ENCODE assay signal across 19 cellular contexts in the genomic region with DNA sequence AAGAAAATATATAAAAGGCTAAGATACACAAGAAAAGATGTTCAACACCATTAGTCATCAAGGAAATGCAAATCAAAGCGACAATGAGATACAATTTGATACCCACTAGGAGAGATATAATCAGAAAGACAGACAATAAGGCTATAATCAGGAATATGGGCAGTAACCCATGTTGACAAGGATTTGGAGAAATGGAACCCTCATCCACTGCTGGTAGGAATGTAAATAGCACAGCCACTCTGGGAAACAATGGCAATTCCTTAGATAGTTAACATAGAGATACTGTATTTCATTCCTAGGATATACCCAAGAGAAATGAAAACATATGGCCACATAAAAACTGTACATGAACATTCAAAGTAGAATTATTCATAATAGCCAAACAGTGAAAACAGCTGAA. TPM values are rescaled to one million over a fixed set of nuclear protein-coding genes. Genes with fewer than 3 reads are reported as not detected.
DNase-seq lines count a peak whose midpoint lies in the region; ATAC-seq and TF ChIP-seq lines count a peak whose summit lies in the region.
"Had no signal": no experiment of that assay in that cellular context is flagged by ENCODE, and none has a peak within 500 bp of the region (broad histone marks: within the 10 kb centered on the region; RNA-seq: fewer than 3 reads in every experiment).

No MANE protein-coding gene starts in this region.

- no peaks in the 10 kb centered on the region for H3K79me2 ChIP-seq in H9 (ENCODE audit: insufficient read depth, low read length)

- no peak overlapping the region for H2AFZ ChIP-seq in H9 (ENCODE audit: low read length)

- no peak overlapping the region for H3K56ac ChIP-seq in H9 (ENCODE audit: insufficient read length, low read depth, low read length)

- H3K9me3 Mint-ChIP-seq in H9 (no peaks in the 10 kb centered on the region; a peak in 1 of 5 replicates), progenitor cell of endocrine pancreas (ENCODE audit: low read depth) (no peaks in the 10 kb centered on the region)

- no peak overlapping the region for H4K8ac ChIP-seq in H9 (replicated peaks; ENCODE audit: insufficient read length, low read depth, low read length)

- no peak overlapping the region for H3K23ac ChIP-seq in H9 (ENCODE audit: insufficient read length, low read depth, low read length)

- peak; percentile 56 for TF ChIP-seq CTCF in H9 (conservative IDR thresholded peaks at IDR 0.05)
- peak; percentile 17 for TF ChIP-seq CTCF in astrocyte of the spinal cord (IDR thresholded peaks at IDR 0.05; ENCODE audit: low read depth, low read length)
- peak; percentile 27 for TF ChIP-seq CTCF in fibroblast of pulmonary artery (IDR thresholded peaks at IDR 0.05; ENCODE audit: low read length, missing control alignments)
- peak; percentile 22 for TF ChIP-seq CTCF in progenitor cell of endocrine pancreas (IDR thresholded peaks at IDR 0.05; ENCODE audit: unreplicated experiment)
- no peak for TF ChIP-seq CTCF in body of pancreas (IDR thresholded peaks at IDR 0.05)
- TF ChIP-seq CTCF in psoas muscle (IDR thresholded peaks at IDR 0.05) = no peak
- TF ChIP-seq CTCF in adrenal gland (IDR thresholded peaks at IDR 0.05) = no peak

- H2BK20ac ChIP-seq in H9 (ENCODE audit: low read depth, low read length, poor library complexity, severe bottlenecking) = no peak overlapping the region

- H4K20me1 ChIP-seq in H9 (ENCODE audit: control insufficient read depth, insufficient read depth, insufficient read length) = no peaks in the 10 kb centered on the region

- in situ Hi-C loops in astrocyte of the spinal cord (cut with HindIII; ENCODE audit: low sequenced_read_pairs) = no loop called here

- H2AK5ac ChIP-seq in H9 (ENCODE audit: insufficient read length, low read length) = no peak overlapping the region

- H3K27ac Mint-ChIP-seq in H9 (no peak overlapping the region), progenitor cell of endocrine pancreas (no peak overlapping the region)

- intact Hi-C loops in body of pancreas (cut with DNase I) = no loop called here
- intact Hi-C loops in psoas muscle (cut with DNase I) = no loop called here
- intact Hi-C loops in adrenal gland (cut with DNase I) = no loop called here

- no peak overlapping the region for H2BK5ac ChIP-seq in H9 (ENCODE audit: insufficient read length, low read length)

- ATAC-seq in body of pancreas (no peak), psoas muscle (no peak)
- ATAC-seq: GM12878 had no signal

- H3K23me2 ChIP-seq in H9 (ENCODE audit: insufficient read length, low read depth, low read length, poor library complexity, severe bottlenecking) = no peaks in the 10 kb centered on the region

- H4K91ac ChIP-seq in H9 (ENCODE audit: insufficient read length, low read depth, low read length) = no peak overlapping the region

- H3K4me1 Mint-ChIP-seq in H9 (no peaks in the 10 kb centered on the region), progenitor cell of endocrine pancreas (ENCODE audit: low read depth) (no peaks in the 10 kb centered on the region)

- H3K18ac ChIP-seq in H9 (ENCODE audit: insufficient read length, low read depth, low read length) = no peak overlapping the region

- no peak overlapping the region for H3T11ph ChIP-seq in H9 (ENCODE audit: low read length)

- H2BK15ac ChIP-seq in H9 (ENCODE audit: low read depth, low read length) = no peak overlapping the region

- H2BK12ac ChIP-seq in H9 (ENCODE audit: insufficient read length, low read depth, low read length) = no peak overlapping the region

- no peak overlapping the region for H4K5ac ChIP-seq in H9 (ENCODE audit: insufficient read length, low read depth, low read length)

- no peak overlapping the region for H3K9ac ChIP-seq in H9 (ENCODE audit: extremely low read depth, insufficient read length, low read length)
- H3K9ac ChIP-seq: KMS-11 had no signal

- DNase-seq in H9 (no peak), astrocyte of the spinal cord (ENCODE audit: low read depth, low spot score) (no peak), fibroblast of pulmonary artery (ENCODE audit: low read depth) (no peak), progenitor cell of endocrine pancreas (ENCODE audit: low spot score, unreplicated experiment) (no peak), body of pancreas (no peak), psoas muscle (no peak), adrenal gland (no peak), amygdala (lab: John Stamatoyannopoulos, UW) (no peak)
- DNase-seq: C1 segment of cervical spinal cord, COR-L47, DMS53, MM.1S, NCI-H1105, NCI-H187 treated with DMSO at 0.1 percent for 48 hours, NCI-H446, SIG-M5 had no signal

- no peak overlapping the region for H3K4me2 ChIP-seq in H9 (ENCODE audit: insufficient read depth, insufficient read length, low read length)
- H3K4me2 ChIP-seq: KMS-11 had no signal

- H3K79me1 ChIP-seq in H9 (ENCODE audit: insufficient read depth, low read depth, low read length, poor library complexity, severe bottlenecking) = no peaks in the 10 kb centered on the region

- H3K4me3 Mint-ChIP-seq in H9 (no peak overlapping the region), progenitor cell of endocrine pancreas (ENCODE audit: low read depth) (no peak overlapping the region)

- no peak overlapping the region for H3K14ac ChIP-seq in H9 (ENCODE audit: insufficient read depth, low read length)

- no CpG with 5 or more reads among the region's 1 CpG for WGBS in H9 (ENCODE audit: extremely low coverage, insufficient read length, low lambda C conversion rate)
- WGBS in body of pancreas, 2 donors = 54 to 91% methylated on average over 1 of the region's 1 CpG
- whole genome bisulfite sequencing in psoas muscle, 3 donors = 86 to 93% (median 88%) methylated on average over 1 of the region's 1 CpG
- WGBS in adrenal gland, 4 donors = 72 to 92% (median 85%) methylated on average over 1 of the region's 1 CpG

- H3K27ac ChIP-seq in H9 (ENCODE audit: insufficient read length, low read depth, low read length) (no peak overlapping the region), body of pancreas (no peak overlapping the region), psoas muscle (no peak overlapping the region), adrenal gland (no peak overlapping the region)
- H3K27ac ChIP-seq: KMS-11 had no signal

- no peak overlapping the region for H3K4me3 ChIP-seq in astrocyte of the spinal cord (ENCODE audit: low read depth, low read length)
- H3K4me3 ChIP-seq in fibroblast of pulmonary artery (replicated peaks; ENCODE audit: low read depth, low read length) = no peak overlapping the region
- no peak overlapping the region for H3K4me3 ChIP-seq in body of pancreas
- no peak overlapping the region for H3K4me3 ChIP-seq in psoas muscle
- no peak overlapping the region for H3K4me3 ChIP-seq in adrenal gland
- H3K4me3 ChIP-seq: GM12878 had no signal

- H3K27me3 ChIP-seq in H9 (ENCODE audit: insufficient read depth, low read length) (no peaks in the 10 kb centered on the region), body of pancreas (no peaks in the 10 kb centered on the region), psoas muscle (ENCODE audit: insufficient read depth in 3 of 3, low read length in 2 of 3) (no peaks in the 10 kb centered on the region), adrenal gland (no peaks in the 10 kb centered on the region)

- H3K36me3 ChIP-seq in body of pancreas (replicated peaks in 1 of 2; ENCODE audit: insufficient read depth in 1 of 2, low read depth in 2 of 2) (no peaks in the 10 kb centered on the region), psoas muscle (ENCODE audit: insufficient read depth in 1 of 2, low read depth in 1 of 2) (no peaks in the 10 kb centered on the region), adrenal gland (replicated peaks in 1 of 2) (no peaks in the 10 kb centered on the region)

- H3K4ac ChIP-seq in H9 (ENCODE audit: low read depth, low read length) = no peak overlapping the region

- H3K4me1 ChIP-seq in H9 (ENCODE audit: insufficient read depth, low read length) = no peaks in the 10 kb centered on the region
- no peaks in the 10 kb centered on the region for H3K4me1 ChIP-seq in body of pancreas
- no peaks in the 10 kb centered on the region for H3K4me1 ChIP-seq in psoas muscle
- no peaks in the 10 kb centered on the region for H3K4me1 ChIP-seq in adrenal gland (replicated peaks in 1 of 2)

- H3K36me3 Mint-ChIP-seq in H9 (ENCODE audit: insufficient read depth in 1 of 3, low read depth in 3 of 3) = no peaks in the 10 kb centered on the region
- no peaks in the 10 kb centered on the region for H3K36me3 Mint-ChIP-seq in progenitor cell of endocrine pancreas (ENCODE audit: insufficient read depth)

- H3K9me3 ChIP-seq in H9 (ENCODE audit: control insufficient read depth, low read depth, low read length) (no peaks in the 10 kb centered on the region), body of pancreas (no peaks in the 10 kb centered on the region), psoas muscle (no peaks in the 10 kb centered on the region), adrenal gland (replicated peaks in 1 of 3) (no peaks in the 10 kb centered on the region)

- TF ChIP-seq POLR2A in body of pancreas (IDR thresholded peaks at IDR 0.05) (no peak), adrenal gland (IDR thresholded peaks at IDR 0.05) (no peak)

- H3K27me3 Mint-ChIP-seq in H9 (ENCODE audit: low read depth) (peaks cover 2% of the 10 kb centered on the region), progenitor cell of endocrine pancreas (no peaks in the 10 kb centered on the region)

- H2BK120ac ChIP-seq in H9 (ENCODE audit: low read depth, low read length, poor library complexity, severe bottlenecking) = no peak overlapping the region

RNA-seq across cellular contexts. Expression of gene COL8A1, which starts 18.3 kb away (rescaled TPM):
- total RNA-seq in H9 (2021) (0.17 and 0.26 TPM in 2 replicates), progenitor cell of endocrine pancreas (0.18 TPM in 1 of 2 replicates, not detected in the other), body of pancreas (1 to 10 TPM in 1 of 2 donors, under 1 TPM in 1; 0.99 to 5.4 TPM), psoas muscle (10 to 100 TPM in 1 of 4 donors, 1 to 10 TPM in 3; 1.2 to 11.3 (median 4.9) TPM), adrenal gland (10 to 100 TPM; 10.7 to 59.2 (median 18.8) TPM)
- polyA plus RNA-seq in psoas muscle (1 to 10 TPM; 1.2 to 2.3 (median 1.3) TPM), adrenal gland (10 to 100 TPM in 1 of 3 donors, 1 to 10 TPM in 2; 5.9 to 30.1 (median 7.7) TPM)
- total RNA-seq: G401 had no signal

Comparison
In these comparisons a context has a peak if more than half of its experiments do, and no peak if none do; other contexts are left out.
1. CTCF ChIP-seq: peak in H9 (single experiment), astrocyte of the spinal cord (single experiment), fibroblast of pulmonary artery (single experiment) and progenitor cell of endocrine pancreas (single experiment); none in body of pancreas (0 of 7), psoas muscle (single experiment) and adrenal gland (0 of 6).